1 cellular context compared by ENCODE assay signal in genomic region chr9:15087031-15087417, GRCh38.
TF ChIP-seq lines count a peak whose summit lies in the region.

No MANE protein-coding gene starts in this region.

TF ChIP-seq in IMR-90, 13 proteins besides CTCF, POLR2A, EP300 and RAD21:
- TF ChIP-seq BHLHE40 (IDR thresholded peaks at IDR 0.05; ENCODE audit: low read depth, low read length): no peak
- TF ChIP-seq NFE2L2 (IDR thresholded peaks at IDR 0.05; ENCODE audit: low read depth, low read length): no peak
- no peak for TF ChIP-seq MAZ (IDR thresholded peaks at IDR 0.05; ENCODE audit: borderline replicate concordance, low read depth, low read length)
TF ChIP-seq in IMR-90: peak in this region for 0.
